Comparison of ENCODE assay signal across 20 cellular contexts in the genomic region with DNA sequence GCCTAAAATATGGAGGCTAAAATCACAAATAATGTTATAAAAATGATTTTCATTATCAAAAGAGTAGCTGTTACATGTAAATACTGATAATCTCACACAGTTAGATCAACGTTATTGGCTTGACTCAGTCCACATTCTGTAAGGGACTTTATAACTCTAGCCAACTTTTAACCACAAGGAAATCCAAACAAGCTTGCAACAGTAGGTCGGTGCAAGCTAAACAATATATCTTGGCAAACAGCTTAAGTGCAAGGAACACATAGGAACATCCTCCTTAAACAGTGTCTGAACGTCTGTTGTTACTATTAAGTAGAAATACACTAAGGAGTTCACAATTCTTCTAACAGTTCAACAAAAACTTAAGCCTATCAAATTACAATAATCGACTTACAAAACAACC.
DNase-seq lines count a peak whose midpoint lies in the region; ATAC-seq and TF ChIP-seq lines count a peak whose summit lies in the region.
"Had no signal": no experiment of that assay in that cellular context is flagged by ENCODE, and none has a peak within 500 bp of the region (broad histone marks: within the 10 kb centered on the region; RNA-seq: fewer than 3 reads in every experiment).

No MANE protein-coding gene starts in this region.

- H3K23ac ChIP-seq in mesenchymal stem cell (ENCODE audit: low read length in 2 of 2) = no peak overlapping the region

- H3K4me3 Mint-ChIP-seq in naive thymus-derived CD8-positive, alpha-beta T cell = no peak overlapping the region
- H3K4me3 Mint-ChIP-seq: CD4-positive, CD25-positive, alpha-beta regulatory T cell; stimulated activated naive B cell treated with anti-CD40 and anti-IgM and Interleukin-4, amounts not matched to agents 10 μg/mL and 1 μg/mL and 100 μg/mL, for 72 hours had no signal

- intact Hi-C loops in heart right ventricle (cut with DNase I) = no loop called here

- no peak for TF ChIP-seq CTCF in heart right ventricle (IDR thresholded peaks at IDR 0.05)

- POLR2A ChIA-PET in naive thymus-derived CD8-positive, alpha-beta T cell (lab: Charles Lee) = no interaction called here

- DNase-seq in AG08396 (ENCODE audit: low spot score) (peak; percentile 30), M059J (ENCODE audit: low read depth) (peak; percentile 55), dermis blood vessel endothelial cell (peak; percentile 29), mesenchymal stem cell (peak; percentile 87), SHP77 (lab: John Stamatoyannopoulos, UW) (no peak), NCI-H526 treated with DMSO at 0.1 percent for 48 hours (lab: John Stamatoyannopoulos, UW) (no peak), heart right ventricle (no peak)
- no peak for DNase-seq in naive thymus-derived CD8-positive, alpha-beta T cell
- DNase-seq: activated gamma-delta T cell treated with Interleukin-2 at 50 U/mL for 16 hours; amygdala; CD4-positive, CD25-positive, alpha-beta regulatory T cell; gastrocnemius medialis; KBM-7; NCI-H1092 treated with DMSO at 0.1 percent for 48 hours; NCI-H526; nucleus accumbens; Right ventricle myocardium superior; stimulated activated naive B cell treated with anti-CD40 and anti-IgM and Interleukin-4, amounts not matched to agents 10 μg/mL and 1 μg/mL and 100 μg/mL, for 72 hours; T-helper 1 cell had no signal

- no peak overlapping the region for H3K14ac ChIP-seq in mesenchymal stem cell (ENCODE audit: low read length in 2 of 2)

- no peak overlapping the region for H2AFZ ChIP-seq in mesenchymal stem cell (ENCODE audit: low read depth, low read length)

- H3K27me3 ChIP-seq in mesenchymal stem cell (ENCODE audit: control insufficient read depth in 1 of 2, insufficient read depth in 1 of 2, low read length in 2 of 2) (no peaks in the 10 kb centered on the region), heart right ventricle (no peaks in the 10 kb centered on the region)
- H3K27me3 ChIP-seq: gastrocnemius medialis, right atrium auricular region had no signal

- no peak overlapping the region for H4K91ac ChIP-seq in mesenchymal stem cell (ENCODE audit: low read length)

- no peaks in the 10 kb centered on the region for H3K27me3 Mint-ChIP-seq in naive thymus-derived CD8-positive, alpha-beta T cell
- H3K27me3 Mint-ChIP-seq: CD4-positive, CD25-positive, alpha-beta regulatory T cell; stimulated activated naive B cell treated with anti-CD40 and anti-IgM and Interleukin-4, amounts not matched to agents 10 μg/mL and 1 μg/mL and 100 μg/mL, for 72 hours had no signal

- H2AK5ac ChIP-seq in mesenchymal stem cell (ENCODE audit: low read length, severe bottlenecking) = no peak overlapping the region

- 33% methylated on average over 4 of the region's 4 CpGs for WGBS in mesenchymal stem cell
- 55 to 60% methylated on average over 4 of the region's 4 CpGs for WGBS in heart right ventricle, 2 donors

- H3K9me3 ChIP-seq in mesenchymal stem cell (ENCODE audit: control insufficient read depth, low read length) (no peaks in the 10 kb centered on the region), heart right ventricle (no peaks in the 10 kb centered on the region)
- H3K9me3 ChIP-seq: gastrocnemius medialis, right atrium auricular region had no signal

- H3K27ac Mint-ChIP-seq in naive thymus-derived CD8-positive, alpha-beta T cell = no peak overlapping the region
- H3K27ac Mint-ChIP-seq: stimulated activated naive B cell treated with anti-CD40 and anti-IgM and Interleukin-4, amounts not matched to agents 10 μg/mL and 1 μg/mL and 100 μg/mL, for 72 hours had no signal

- H3K4me1 ChIP-seq in mesenchymal stem cell (ENCODE audit: control insufficient read depth, insufficient read depth, low read depth, low read length) (no peaks in the 10 kb centered on the region), heart right ventricle (peaks cover 0 to 31% (median 5%) of the 10 kb centered on the region in 9 donors)

- no peak overlapping the region for H4K8ac ChIP-seq in mesenchymal stem cell (ENCODE audit: low read length)

- H3K18ac ChIP-seq in mesenchymal stem cell (ENCODE audit: low read depth in 1 of 2, low read length in 2 of 2) = no peak overlapping the region

- H3K4me1 Mint-ChIP-seq in naive thymus-derived CD8-positive, alpha-beta T cell = peaks cover 0 to 6% (median 0%) of the 10 kb centered on the region in 4 donors

- no peak overlapping the region for H2BK12ac ChIP-seq in mesenchymal stem cell (ENCODE audit: low read length in 2 of 2)

- no peak overlapping the region for H3K4ac ChIP-seq in mesenchymal stem cell (ENCODE audit: low read depth in 1 of 2, low read length in 2 of 2)

- no peak overlapping the region for H2BK15ac ChIP-seq in mesenchymal stem cell (ENCODE audit: low read depth, poor library complexity, severe bottlenecking)

- peaks cover 0 to 10% of the 10 kb centered on the region in 2 experiments for H3K36me3 ChIP-seq in mesenchymal stem cell (ENCODE audit: control insufficient read depth in 1 of 2, insufficient read depth in 2 of 2, low read depth in 1 of 2, low read length in 2 of 2)
- H3K36me3 ChIP-seq in heart right ventricle = peaks cover 0 to 27% (median 0%) of the 10 kb centered on the region in 9 donors
- H3K36me3 ChIP-seq: right atrium auricular region had no signal

- H2BK5ac ChIP-seq in mesenchymal stem cell (ENCODE audit: low read depth, low read length, poor library complexity, severe bottlenecking) = no peak overlapping the region

- H3K9me3 Mint-ChIP-seq in naive thymus-derived CD8-positive, alpha-beta T cell = no peaks in the 10 kb centered on the region
- H3K9me3 Mint-ChIP-seq: CD4-positive, CD25-positive, alpha-beta regulatory T cell; stimulated activated naive B cell treated with anti-CD40 and anti-IgM and Interleukin-4, amounts not matched to agents 10 μg/mL and 1 μg/mL and 100 μg/mL, for 72 hours had no signal

- no peak for ATAC-seq in naive thymus-derived CD8-positive, alpha-beta T cell
- no peak for ATAC-seq in heart right ventricle
- ATAC-seq: gastrocnemius medialis; stimulated activated naive B cell treated with anti-CD40 and anti-IgM and Interleukin-4, amounts not matched to agents 10 μg/mL and 1 μg/mL and 100 μg/mL, for 72 hours had no signal

- no peak overlapping the region for H3K4me2 ChIP-seq in mesenchymal stem cell (ENCODE audit: low read length, poor library complexity, severe bottlenecking)

- H3K27ac ChIP-seq in mesenchymal stem cell (ENCODE audit: low read length, poor library complexity, severe bottlenecking) = no peak overlapping the region
- H3K27ac ChIP-seq in heart right ventricle = no peak overlapping the region
- H3K27ac ChIP-seq: gastrocnemius medialis, right atrium auricular region had no signal

- peaks cover 8% of the 10 kb centered on the region for H3K79me1 ChIP-seq in mesenchymal stem cell (replicated peaks; ENCODE audit: low read length, poor library complexity, severe bottlenecking)

- no peak overlapping the region for H2BK120ac ChIP-seq in mesenchymal stem cell (ENCODE audit: low read depth, low read length)

- no peak overlapping the region for H3K9ac ChIP-seq in mesenchymal stem cell (ENCODE audit: low read length)

- H3K4me3 ChIP-seq in mesenchymal stem cell (ENCODE audit: insufficient read depth in 1 of 2, low read depth in 1 of 2, low read length in 2 of 2) = no peak overlapping the region
- no peak overlapping the region for H3K4me3 ChIP-seq in heart right ventricle
- H3K4me3 ChIP-seq: gastrocnemius medialis, right atrium auricular region had no signal

- peaks cover 7 to 23% (median 11%) of the 10 kb centered on the region in 3 donors for H3K36me3 Mint-ChIP-seq in naive thymus-derived CD8-positive, alpha-beta T cell

Comparison
In these comparisons a context has a peak if more than half of its experiments do, and no peak if none do; other contexts are left out.
1. DNase-seq: peak in AG08396 (single experiment), M059J (single experiment), dermis blood vessel endothelial cell (single experiment) and mesenchymal stem cell (single experiment); none in naive thymus-derived CD8-positive, alpha-beta T cell (0 of 10), SHP77 (0 of 2), NCI-H526 treated with DMSO at 0.1 percent for 48 hours (single experiment) and heart right ventricle (0 of 2).